In the genomic region with DNA sequence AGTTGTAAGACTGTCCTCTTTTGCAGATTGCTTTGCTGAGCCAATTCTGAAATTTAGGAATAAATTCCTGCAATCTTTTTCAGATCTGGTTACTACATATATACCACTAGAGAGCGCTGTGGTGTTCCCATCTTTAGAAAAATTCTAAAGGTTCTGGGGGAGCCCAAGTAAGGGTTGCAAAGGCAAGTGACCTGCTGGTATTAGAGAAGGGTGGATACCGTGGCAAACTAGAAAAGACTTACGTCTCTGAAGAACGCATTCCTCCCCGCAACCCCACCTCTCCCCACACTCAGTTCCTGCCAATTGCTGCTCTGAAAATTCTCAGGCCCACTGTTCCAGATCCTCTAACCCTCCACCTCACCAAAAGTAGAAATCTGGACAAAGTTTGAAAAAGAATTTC, we compare ENCODE assay signal across 8 cellular contexts. TPM values are rescaled to one million over a fixed set of nuclear protein-coding genes. Genes with fewer than 3 reads are reported as not detected.
DNase-seq lines count a peak whose midpoint lies in the region; ATAC-seq, FAIRE-seq and TF ChIP-seq lines count a peak whose summit lies in the region.

No MANE protein-coding gene starts in this region.

- WGBS in mammary epithelial cell (ENCODE audit: low coverage, missing lambda C conversion rate) = 62% methylated on average over 5 of the region's 5 CpGs

- peaks cover 14% of the 10 kb centered on the region for H3K4me1 ChIP-seq in mammary epithelial cell (ENCODE audit: insufficient read depth, low read length)

- H3K9ac ChIP-seq in mammary epithelial cell (ENCODE audit: insufficient read depth, low read length) = no peak overlapping the region

- intact Hi-C loops in mammary epithelial cell (cut with micrococcal nuclease) = loop anchor here (5.0 kb wide), 2 partner anchors 157 to 302 kb away; a partner anchor contains a TSS

- no peak overlapping the region for H3K4me3 ChIP-seq in mammary epithelial cell (replicated peaks in 1 of 3; ENCODE audit: insufficient read depth in 1 of 3, low read depth in 2 of 3, low read length in 3 of 3)

- H3K36me3 ChIP-seq in mammary epithelial cell (ENCODE audit: insufficient read depth, low read length) = no peaks in the 10 kb centered on the region

- H4K20me1 ChIP-seq in mammary epithelial cell (ENCODE audit: insufficient read depth, low read length) = no peaks in the 10 kb centered on the region

- peak; percentile 64 for TF ChIP-seq CTCF in D721Med (IDR thresholded peaks at IDR 0.05; ENCODE audit: insufficient read depth, missing control alignments)
- TF ChIP-seq CTCF in mammary epithelial cell (conservative IDR thresholded peaks at IDR 0.05 in 1 of 2, IDR thresholded peaks at IDR 0.05 in 1 of 2; ENCODE audit: extremely low read depth in 1 of 2, insufficient read depth in 1 of 2, low read depth in 1 of 2, low read length in 2 of 2) = peak; percentile 49 to 61

- H3K4me2 ChIP-seq in mammary epithelial cell (ENCODE audit: insufficient read depth, low read depth, low read length) = no peak overlapping the region

- no peak for FAIRE-seq in D721Med (lab: Jason Lieb, UNC)

- H2AFZ ChIP-seq in mammary epithelial cell (ENCODE audit: low read depth, low read length) = no peak overlapping the region

- H3K27me3 ChIP-seq in mammary epithelial cell (ENCODE audit: insufficient read depth, low read length) = no peaks in the 10 kb centered on the region

- BruUV-seq in mammary epithelial cell (replicated peaks; lab: Mats Ljungman, UMichigan) = no TSS peak

- no peaks in the 10 kb centered on the region for H3K9me3 ChIP-seq in mammary epithelial cell (replicated peaks; ENCODE audit: insufficient read depth, low read length)

- H3K79me2 ChIP-seq in mammary epithelial cell (ENCODE audit: insufficient read depth, low read length) = no peaks in the 10 kb centered on the region

- DNase-seq in D721Med (ENCODE audit: insufficient read length, low spot score) (no peak), GM19240 (ENCODE audit: insufficient read length, low spot score) (peak; percentile 10), NCI-H526 treated with DMSO at 0.1 percent for 48 hours (lab: John Stamatoyannopoulos, UW) (peak; percentile 19), mammary epithelial cell (peak; percentile 13), lung microvascular endothelial cell (ENCODE audit: low read depth in 2 of 2) (peak; percentile 54 to 59)
- DNase-seq in activated CD4-positive, CD25-positive, alpha-beta regulatory T cell treated with anti-CD3 and anti-CD28 coated beads, Interleukin-2, amount 50 U/mL, for 72 hours = no peak

- ATAC-seq in HG03159 (IDR thresholded peaks at IDR 0.05; ENCODE audit: unreplicated experiment) (no peak), GM18520 (IDR thresholded peaks at IDR 0.05; ENCODE audit: unreplicated experiment) (no peak)

- H3K27ac ChIP-seq in mammary epithelial cell (ENCODE audit: insufficient read depth, low read depth, low read length) = no peak overlapping the region

- dilution Hi-C loops in mammary epithelial cell (cut with HindIII; ENCODE audit: low sequenced_read_pairs) = no loop called here

- in situ Hi-C loops in mammary epithelial cell (cut with MboI; ENCODE audit: low sequenced_read_pairs in 2 of 2) = no loop called here

- CTCF ChIA-PET in mammary epithelial cell (lab: Charles Lee; ENCODE audit: low non-redundant PET) = interaction anchor here (0.6 kb wide), 1 partner anchor 301 kb away, joined by 3 read pairs; a partner anchor contains a TSS

RNA-seq across cellular contexts. Expression of a gene that starts 48.5 kb away (rescaled TPM):
- total RNA-seq in mammary epithelial cell (not detected), lung microvascular endothelial cell (under 0.01 and 0.20 TPM in 2 replicates)
- 0.09 TPM for polyA plus RNA-seq in mammary epithelial cell
- polyA minus RNA-seq in mammary epithelial cell = not detected

Comparison
In these comparisons a context has a peak if more than half of its experiments do, and no peak if none do; other contexts are left out.
1. DNase-seq: peak in GM19240 (single experiment), NCI-H526 treated with DMSO at 0.1 percent for 48 hours (single experiment), mammary epithelial cell (single experiment) and lung microvascular endothelial cell (2 of 2); none in D721Med (single experiment) and activated CD4-positive, CD25-positive, alpha-beta regulatory T cell treated with anti-CD3 and anti-CD28 coated beads, Interleukin-2, amount 50 U/mL, for 72 hours (single experiment).